Comparison of ENCODE assay signal across 8 cellular contexts in genomic region chr3:75434937-75435778, GRCh38.
DNase-seq lines count a peak whose midpoint lies in the region; ATAC-seq and TF ChIP-seq lines count a peak whose summit lies in the region.
"Not testable (repeated sequence)": the region's sequence is repeated elsewhere in the genome, so short reads cannot be mapped to it uniquely, and the experiment has no call there.

No MANE protein-coding gene starts in this region.

- not testable (repeated sequence) for H3K9me3 ChIP-seq in HAP-1

- peak; percentile 100 for ATAC-seq in stimulated activated naive CD8-positive, alpha-beta T cell treated with anti-CD3 and anti-CD28 coated beads, Interleukin-15, Interleukin-2, amounts not matched to agents 100 U/mL and 50 U/mL, for 24 hours

- H3K4me3 ChIP-seq in HAP-1: peak overlapping the region; percentile 68
- peak overlapping the region; percentile 67 for H3K4me3 ChIP-seq in fibroblast of villous mesenchyme (ENCODE audit: low read depth, low read length)

- TF ChIP-seq CTCF in fibroblast of villous mesenchyme (IDR thresholded peaks at IDR 0.05; ENCODE audit: insufficient read depth, low read depth, low read length); nephron progenitor cell (IDR thresholded peaks at IDR 0.05): not testable (repeated sequence)

- in situ Hi-C loops in HAP-1 (cut with MboI; ENCODE audit: low sequenced_read_pairs): not testable (repeated sequence)

- peaks cover 23% of the 10 kb centered on the region for H3K36me3 Mint-ChIP-seq in nephron progenitor cell (ENCODE audit: low read depth)

- H3K4me3 Mint-ChIP-seq in nephron progenitor cell: peak overlapping the region; percentile 94

- H3K27me3 Mint-ChIP-seq in nephron progenitor cell (ENCODE audit: low read depth, poor library complexity): not testable (repeated sequence)

- H3K4me1 Mint-ChIP-seq in nephron progenitor cell: peaks cover 54% of the 10 kb centered on the region

- H3K27ac Mint-ChIP-seq in nephron progenitor cell: peak overlapping the region; percentile 100

- not testable (repeated sequence) for H3K27me3 ChIP-seq in HAP-1 (ENCODE audit: low read depth)

- not testable (repeated sequence) for H3K36me3 ChIP-seq in HAP-1 (replicated peaks)

- not testable (repeated sequence) for H3K9me3 Mint-ChIP-seq in nephron progenitor cell

- not testable (repeated sequence) for H3K4me1 ChIP-seq in HAP-1

- DNase-seq in EH (ENCODE audit: low read depth): peak; percentile 100
- DNase-seq in HAP-1 (ENCODE audit: low spot score in 2 of 2): peak; percentile 91 to 99
- peak; percentile 86 for DNase-seq in M059J (ENCODE audit: low read depth)
- peak; percentile 97 for DNase-seq in SIG-M5 treated with dmso at 0.1 percent for 504 hours (lab: John Stamatoyannopoulos, UW; ENCODE audit: unreplicated experiment)
- DNase-seq in activated gamma-delta T cell treated with anti-CD3 and anti-CD28 coated beads, Interleukin-2, amount 50 U/mL, for 16 hours (ENCODE audit: low read depth): peak; percentile 98
- peak; percentile 99 for DNase-seq in fibroblast of villous mesenchyme (ENCODE audit: low read depth)
- peak; percentile 99 for DNase-seq in nephron progenitor cell
- peak; percentile 98 for DNase-seq in stimulated activated naive CD8-positive, alpha-beta T cell treated with anti-CD3 and anti-CD28 coated beads, Interleukin-15, Interleukin-2, amounts not matched to agents 100 U/mL and 50 U/mL, for 24 hours

Comparison
In these comparisons a context has a peak if more than half of its experiments do, and no peak if none do; other contexts are left out.
1. Peak in every context shown above with its lines: DNase-seq, ATAC-seq and H3K4me3 ChIP-seq.